In genomic region chr18:79570266-79571201, GRCh38 we compare ENCODE assay signal across 11 cellular contexts.
DNase-seq lines count a peak whose midpoint lies in the region; ATAC-seq and TF ChIP-seq lines count a peak whose summit lies in the region.
"Had no signal": no experiment of that assay in that cellular context is flagged by ENCODE, and none has a peak within 500 bp of the region (broad histone marks: within the 10 kb centered on the region; RNA-seq: fewer than 3 reads in every experiment).

No MANE protein-coding gene starts in this region.

- no peaks in the 10 kb centered on the region for H3K4me1 Mint-ChIP-seq in CD4-positive, CD25-positive, alpha-beta regulatory T cell

- intact Hi-C loops in left lung (cut with DNase I): no loop called here

- no peak for ATAC-seq in CD4-positive, CD25-positive, alpha-beta regulatory T cell (ENCODE audit: low read depth in 2 of 2)
- ATAC-seq in HG03432 (IDR thresholded peaks at IDR 0.05; ENCODE audit: unreplicated experiment) (peak; percentile 45), left lung (peak; percentile 16), GM19455 (IDR thresholded peaks at IDR 0.05; ENCODE audit: unreplicated experiment) (no peak)

- no peaks in the 10 kb centered on the region for H3K36me3 ChIP-seq in CD4-positive, CD25-positive, alpha-beta regulatory T cell (ENCODE audit: control insufficient read depth, insufficient read depth, low read length)
- H3K36me3 ChIP-seq in left lung: no peaks in the 10 kb centered on the region

- H3K27me3 Mint-ChIP-seq in CD4-positive, CD25-positive, alpha-beta regulatory T cell: no peaks in the 10 kb centered on the region
- H3K27me3 Mint-ChIP-seq: stimulated activated naive CD8-positive, alpha-beta T cell treated with anti-CD3 and anti-CD28 coated beads, Interleukin-15, Interleukin-2, amounts not matched to agents 100 ng/mL and 50 ng/mL, for 24 hours had no signal

- peaks cover 3 to 28% of the 10 kb centered on the region in 2 experiments for H3K9me3 ChIP-seq in CD4-positive, CD25-positive, alpha-beta regulatory T cell (ENCODE audit: control insufficient read depth in 2 of 2, low read length in 2 of 2)
- H3K9me3 ChIP-seq in left lung: peaks cover 0 to 26% of the 10 kb centered on the region in 2 donors

- peaks cover 0 to 15% (median 3%) of the 10 kb centered on the region in 7 donors for H3K9me3 Mint-ChIP-seq in CD4-positive, CD25-positive, alpha-beta regulatory T cell

- no peak overlapping the region for H3K4me3 Mint-ChIP-seq in CD4-positive, CD25-positive, alpha-beta regulatory T cell
- H3K4me3 Mint-ChIP-seq: stimulated activated naive CD8-positive, alpha-beta T cell treated with anti-CD3 and anti-CD28 coated beads, Interleukin-15, Interleukin-2, amounts not matched to agents 100 ng/mL and 50 ng/mL, for 24 hours had no signal

- DNase-seq in CD4-positive, CD25-positive, alpha-beta regulatory T cell: no peak
- DNase-seq in activated CD4-positive, CD25-positive, alpha-beta regulatory T cell treated with anti-CD3 and anti-CD28 coated beads, Interleukin-2, amount 50 U/mL, for 72 hours: peak; percentile 8
- DNase-seq in left lung (peak; percentile 29 to 55), NCI-H1105 (lab: John Stamatoyannopoulos, UW) (no peak), HuH-7 (ENCODE audit: low spot score) (no peak), NCI-H82 (lab: John Stamatoyannopoulos, UW) (no peak)
- DNase-seq: activated CD8-positive, alpha-beta memory T cell treated with anti-CD3 and anti-CD28 coated beads for 24 hours; NCI-H1930 had no signal

- H3K36me3 Mint-ChIP-seq in CD4-positive, CD25-positive, alpha-beta regulatory T cell: no peaks in the 10 kb centered on the region

- H3K27me3 ChIP-seq in CD4-positive, CD25-positive, alpha-beta regulatory T cell (ENCODE audit: control insufficient read depth, insufficient read depth, low read length): no peaks in the 10 kb centered on the region
- peaks cover 0 to 25% of the 10 kb centered on the region in 2 donors for H3K27me3 ChIP-seq in left lung

- peak overlapping the region in 2 of 3 donors; percentile 2 to 77 for H3K27ac Mint-ChIP-seq in CD4-positive, CD25-positive, alpha-beta regulatory T cell
- H3K27ac Mint-ChIP-seq: stimulated activated naive CD8-positive, alpha-beta T cell treated with anti-CD3 and anti-CD28 coated beads, Interleukin-15, Interleukin-2, amounts not matched to agents 100 ng/mL and 50 ng/mL, for 24 hours had no signal

- no peak for TF ChIP-seq CTCF in left lung (IDR thresholded peaks at IDR 0.05)

- H3K4me3 ChIP-seq in CD4-positive, CD25-positive, alpha-beta regulatory T cell (ENCODE audit: low read depth, low read length): no peak overlapping the region
- no peak overlapping the region for H3K4me3 ChIP-seq in left lung

- H3K27ac ChIP-seq in CD4-positive, CD25-positive, alpha-beta regulatory T cell (ENCODE audit: insufficient read depth, low read length, poor library complexity, severe bottlenecking): no peak overlapping the region
- H3K27ac ChIP-seq in left lung: no peak overlapping the region

- no peaks in the 10 kb centered on the region for H3K4me1 ChIP-seq in CD4-positive, CD25-positive, alpha-beta regulatory T cell (ENCODE audit: control insufficient read depth, insufficient read depth, low read length, poor library complexity, severe bottlenecking)
- H3K4me1 ChIP-seq in left lung: peaks cover 0 to 7% of the 10 kb centered on the region in 2 donors

Comparison
In these comparisons a context has a peak if more than half of its experiments do, and no peak if none do; other contexts are left out.
1. ATAC-seq: peak in HG03432 (single experiment) and left lung (single experiment); none in CD4-positive, CD25-positive, alpha-beta regulatory T cell (0 of 2) and GM19455 (single experiment).
2. DNase-seq: peak in activated CD4-positive, CD25-positive, alpha-beta regulatory T cell treated with anti-CD3 and anti-CD28 coated beads, Interleukin-2, amount 50 U/mL, for 72 hours (single experiment) and left lung (2 of 2); none in CD4-positive, CD25-positive, alpha-beta regulatory T cell (0 of 3), NCI-H1105 (single experiment), HuH-7 (single experiment) and NCI-H82 (single experiment).